Comparison of ENCODE assay signal across 13 cellular contexts in genomic region chr20:21419147-21419546, GRCh38. TPM values are rescaled to one million over a fixed set of nuclear protein-coding genes. Genes with fewer than 3 reads are reported as not detected.
"Had no signal": no experiment of that assay in that cellular context is flagged by ENCODE, and none has a peak within 500 bp of the region (broad histone marks: within the 10 kb centered on the region; RNA-seq: fewer than 3 reads in every experiment).

No MANE protein-coding gene starts in this region.

RNA-seq across cellular contexts. Expression of gene NKX2-4, which starts 21.8 kb away (rescaled TPM):
- total RNA-seq: stomach, subcutaneous adipose tissue, suprapubic skin, temporal lobe, thoracic aorta, tibial nerve, transverse colon, upper lobe of left lung, upper lobe of right lung, ureter, urinary bladder, uterus, vagina had no signal
